Comparison of ENCODE assay signal across 22 cellular contexts in genomic region chr5:133389066-133389590, GRCh38.
"Had no signal": no experiment of that assay in that cellular context is flagged by ENCODE, and none has a peak within 500 bp of the region (broad histone marks: within the 10 kb centered on the region; RNA-seq: fewer than 3 reads in every experiment).

No MANE protein-coding gene starts in this region.

- H3K9me3 ChIP-seq: left ventricle myocardium inferior, psoas muscle, SK-N-SH, suprapubic skin, transverse colon had no signal

- H3K4me3 ChIP-seq: dorsolateral prefrontal cortex, left ventricle myocardium inferior, neural progenitor cell, psoas muscle, skin epidermis, suprapubic skin, transverse colon had no signal

- DNase-seq: activated CD4-positive, alpha-beta T cell treated with anti-CD3 and anti-CD28 coated beads for 36 hours; activated CD8-positive, alpha-beta T cell treated with anti-CD3 and anti-CD28 coated beads for 36 hours; activated gamma-delta T cell treated with Interleukin-2 at 50 U/mL for 16 hours; activated naive CD8-positive, alpha-beta T cell treated with anti-CD3 and anti-CD28 coated beads for 36 hours; activated T-cell treated with anti-CD3 and anti-CD28 coated beads, Interleukin-2, amount 50 U/mL, for 72 hours; amniotic stem cell; kidney glomerular epithelial cell; left ventricle myocardium inferior; mesenchymal stem cell; psoas muscle; right cardiac atrium; SK-N-SH; stimulated activated naive CD8-positive, alpha-beta T cell treated with anti-CD3 and anti-CD28 coated beads, Interleukin-15, amount 100 ng/mL, for 72 hours; transverse colon had no signal

- H3K4me2 ChIP-seq: neural progenitor cell, SK-N-SH had no signal

- H3K4me3 Mint-ChIP-seq: activated CD4-positive, alpha-beta T cell treated with anti-CD3 and anti-CD28 coated beads for 36 hours; activated CD8-positive, alpha-beta T cell treated with anti-CD3 and anti-CD28 coated beads for 36 hours; activated naive CD8-positive, alpha-beta T cell treated with anti-CD3 and anti-CD28 coated beads for 36 hours; activated T-cell treated with anti-CD3 and anti-CD28 coated beads, Interleukin-2, amount 50 U/mL, for 72 hours; endodermal cell; naive thymus-derived CD4-positive, alpha-beta T cell; neural progenitor cell; stimulated activated naive CD8-positive, alpha-beta T cell treated with anti-CD3 and anti-CD28 coated beads, Interleukin-15, amount 100 ng/mL, for 72 hours; T-helper 2 cell treated with Interferon-gamma antibody and Interleukin-4, amounts not matched to agents 5 μg/mL and 100 μg/mL, for 36 hours; WTC11 had no signal

- H3K4me1 Mint-ChIP-seq: activated CD4-positive, alpha-beta T cell treated with anti-CD3 and anti-CD28 coated beads for 36 hours; activated naive CD8-positive, alpha-beta T cell treated with anti-CD3 and anti-CD28 coated beads for 36 hours; endodermal cell; naive thymus-derived CD4-positive, alpha-beta T cell had no signal

- H3K9ac ChIP-seq: neural progenitor cell, SK-N-SH had no signal

- H3K27me3 Mint-ChIP-seq: activated naive CD8-positive, alpha-beta T cell treated with anti-CD3 and anti-CD28 coated beads for 36 hours had no signal

- H3K27me3 ChIP-seq: dorsolateral prefrontal cortex, neural progenitor cell, suprapubic skin, transverse colon had no signal

- H2AFZ ChIP-seq: neural progenitor cell had no signal

- H3K4me1 ChIP-seq: psoas muscle, suprapubic skin, transverse colon had no signal

- H3K36me3 ChIP-seq: left ventricle myocardium inferior, neural progenitor cell, suprapubic skin, transverse colon had no signal

- H3K27ac ChIP-seq: left ventricle myocardium inferior, neural progenitor cell, psoas muscle, skin epidermis, suprapubic skin, transverse colon had no signal

- H3K9me3 Mint-ChIP-seq: activated CD8-positive, alpha-beta T cell treated with anti-CD3 and anti-CD28 coated beads for 36 hours; activated naive CD8-positive, alpha-beta T cell treated with anti-CD3 and anti-CD28 coated beads for 36 hours; activated T-cell treated with anti-CD3 and anti-CD28 coated beads, Interleukin-2, amount 50 U/mL, for 72 hours; endodermal cell; naive thymus-derived CD4-positive, alpha-beta T cell; stimulated activated naive CD8-positive, alpha-beta T cell treated with anti-CD3 and anti-CD28 coated beads, Interleukin-15, amount 100 ng/mL, for 72 hours; T-helper 2 cell treated with Interferon-gamma antibody and Interleukin-4, amounts not matched to agents 5 μg/mL and 100 μg/mL, for 36 hours had no signal

- H3K27ac Mint-ChIP-seq: activated CD4-positive, alpha-beta T cell treated with anti-CD3 and anti-CD28 coated beads for 36 hours; activated CD8-positive, alpha-beta T cell treated with anti-CD3 and anti-CD28 coated beads for 36 hours; activated naive CD8-positive, alpha-beta T cell treated with anti-CD3 and anti-CD28 coated beads for 36 hours; activated T-cell treated with anti-CD3 and anti-CD28 coated beads, Interleukin-2, amount 50 U/mL, for 72 hours; endodermal cell; naive thymus-derived CD4-positive, alpha-beta T cell; neural progenitor cell; stimulated activated naive CD8-positive, alpha-beta T cell treated with anti-CD3 and anti-CD28 coated beads, Interleukin-15, amount 100 ng/mL, for 72 hours; T-helper 2 cell treated with Interferon-gamma antibody and Interleukin-4, amounts not matched to agents 5 μg/mL and 100 μg/mL, for 36 hours; WTC11 had no signal

- H3K36me3 Mint-ChIP-seq: activated naive CD8-positive, alpha-beta T cell treated with anti-CD3 and anti-CD28 coated beads for 36 hours; naive thymus-derived CD4-positive, alpha-beta T cell; neural progenitor cell had no signal

- ATAC-seq: activated CD4-positive, alpha-beta T cell treated with anti-CD3 and anti-CD28 coated beads for 36 hours; activated CD8-positive, alpha-beta T cell treated with anti-CD3 and anti-CD28 coated beads for 36 hours; activated T-cell treated with anti-CD3 and anti-CD28 coated beads, Interleukin-2, amount 50 U/mL, for 72 hours; naive thymus-derived CD4-positive, alpha-beta T cell; psoas muscle; right cardiac atrium; stimulated activated naive CD8-positive, alpha-beta T cell treated with anti-CD3 and anti-CD28 coated beads, Interleukin-15, amount 100 ng/mL, for 72 hours; WTC11 had no signal
